ENCODE assay signal across 17 cellular contexts in the genomic region with DNA sequence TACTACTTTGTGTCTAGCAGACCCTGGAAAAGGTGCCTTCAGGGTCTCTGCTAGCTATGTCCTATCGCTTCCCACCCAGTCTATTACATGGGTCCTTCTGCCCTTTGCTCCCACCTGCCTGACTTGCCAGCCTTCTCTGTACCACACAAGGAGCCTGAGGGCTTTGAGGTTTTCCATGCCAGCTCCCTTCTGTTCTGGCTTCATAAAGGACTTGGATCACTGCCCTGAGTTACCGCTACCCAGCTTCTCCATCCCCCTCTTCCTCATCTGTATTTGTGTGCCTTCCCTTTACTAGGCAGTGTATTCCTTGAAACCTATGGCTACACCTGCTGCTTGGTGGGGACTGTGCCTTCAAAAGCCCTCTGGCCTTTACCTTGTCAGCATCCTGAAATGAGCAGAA. TPM values are rescaled to one million over a fixed set of nuclear protein-coding genes. Genes with fewer than 3 reads are reported as not detected.
DNase-seq lines count a peak whose midpoint lies in the region; ATAC-seq and TF ChIP-seq lines count a peak whose summit lies in the region.
"Had no signal": no experiment of that assay in that cellular context is flagged by ENCODE, and none has a peak within 500 bp of the region (broad histone marks: within the 10 kb centered on the region; RNA-seq: fewer than 3 reads in every experiment).

No MANE protein-coding gene starts in this region.

- peaks cover 7% of the 10 kb centered on the region for H3K4me1 ChIP-seq in stomach smooth muscle (ENCODE audit: control insufficient read depth, insufficient read depth, low read length)

- H3K36me3 ChIP-seq in stomach smooth muscle (ENCODE audit: control insufficient read depth in 2 of 2, insufficient read depth in 2 of 2, low read length in 2 of 2), result peaks cover 55 to 58% of the 10 kb centered on the region in 2 donors

- H3K36me3 Mint-ChIP-seq in activated naive CD8-positive, alpha-beta T cell treated with anti-CD3 and anti-CD28 coated beads, Interleukin-2, amount 50 U/mL, for 24 hours (ENCODE audit: low read depth), result peaks cover 20% of the 10 kb centered on the region
- peaks cover 14% of the 10 kb centered on the region for H3K36me3 Mint-ChIP-seq in activated naive CD8-positive, alpha-beta T cell treated with anti-CD3 and anti-CD28 coated beads for 36 hours
- peaks cover 40% of the 10 kb centered on the region for H3K36me3 Mint-ChIP-seq in activated CD8-positive, alpha-beta T cell treated with anti-CD3 and anti-CD28 coated beads for 36 hours (ENCODE audit: low read depth)
- peaks cover 96% of the 10 kb centered on the region for H3K36me3 Mint-ChIP-seq in dendritic cell treated with granulocyte-macrophage colony-stimulating factor and Interleukin-4, amounts not matched to agents 40 ng/mL and 50 ng/mL, for 4 days (ENCODE audit: low read depth)

- intact Hi-C loops in activated CD8-positive, alpha-beta T cell treated with anti-CD3 and anti-CD28 coated beads for 36 hours (cut with micrococcal nuclease), result no loop called here
- intact Hi-C loops in dendritic cell treated with granulocyte-macrophage colony-stimulating factor and Interleukin-4, amounts not matched to agents 40 ng/mL and 50 ng/mL, for 4 days (cut with micrococcal nuclease), result no loop called here

- H3K27me3 Mint-ChIP-seq in activated naive CD8-positive, alpha-beta T cell treated with anti-CD3 and anti-CD28 coated beads, Interleukin-2, amount 50 U/mL, for 24 hours, result no peaks in the 10 kb centered on the region
- H3K27me3 Mint-ChIP-seq in activated naive CD8-positive, alpha-beta T cell treated with anti-CD3 and anti-CD28 coated beads for 36 hours, result no peaks in the 10 kb centered on the region
- no peaks in the 10 kb centered on the region for H3K27me3 Mint-ChIP-seq in activated CD8-positive, alpha-beta T cell treated with anti-CD3 and anti-CD28 coated beads for 36 hours
- H3K27me3 Mint-ChIP-seq in dendritic cell treated with granulocyte-macrophage colony-stimulating factor and Interleukin-4, amounts not matched to agents 40 ng/mL and 50 ng/mL, for 4 days, result no peaks in the 10 kb centered on the region

- no peak overlapping the region for H3K9ac ChIP-seq in stomach smooth muscle (ENCODE audit: low read length in 2 of 2)

- POLR2A ChIA-PET in activated CD8-positive, alpha-beta T cell treated with anti-CD3 and anti-CD28 coated beads for 36 hours (lab: Charles Lee), result interaction anchor here (1.4 kb wide), 2 partner anchors 9 kb away, joined by 3 read pairs; no protein-coding TSS in a partner anchor
- POLR2A ChIA-PET in GM10248 (lab: Yijun Ruan, JAX), result no interaction called here

- no peak for TF ChIP-seq CTCF in activated CD8-positive, alpha-beta T cell treated with anti-CD3 and anti-CD28 coated beads for 36 hours (IDR thresholded peaks at IDR 0.05)
- TF ChIP-seq CTCF in GM10248 (IDR thresholded peaks at IDR 0.05; ENCODE audit: control extremely low read depth, extremely low read depth, low read depth, missing control alignments), result no peak

- H3K9me3 ChIP-seq in stomach smooth muscle (ENCODE audit: control insufficient read depth in 2 of 2, low read length in 2 of 2), result no peaks in the 10 kb centered on the region
- H3K9me3 ChIP-seq: Caco-2, MG63 had no signal

- peak overlapping the region; percentile 11 for H3K27ac ChIP-seq in stomach smooth muscle (ENCODE audit: low read length)

- DNase-seq in activated naive CD8-positive, alpha-beta T cell treated with anti-CD3 and anti-CD28 coated beads, Interleukin-2, amount 50 U/mL, for 24 hours, result no peak
- DNase-seq in activated naive CD8-positive, alpha-beta T cell treated with anti-CD3 and anti-CD28 coated beads for 36 hours, result no peak
- no peak for DNase-seq in activated CD8-positive, alpha-beta T cell treated with anti-CD3 and anti-CD28 coated beads for 36 hours
- DNase-seq in hepatic stellate cell (ENCODE audit: low spot score) (no peak), GM10248 (ENCODE audit: extremely low spot score) (no peak)
- DNase-seq: AML-193, Caco-2, DMS153, H7, MG63, NCI-H1092, NCI-H2081 treated with DMSO at 0.1 percent for 48 hours, NCI-H510A treated with DMSO at 0.1 percent for 48 hours had no signal

- H3K9me3 Mint-ChIP-seq in activated naive CD8-positive, alpha-beta T cell treated with anti-CD3 and anti-CD28 coated beads, Interleukin-2, amount 50 U/mL, for 24 hours, result no peaks in the 10 kb centered on the region
- no peaks in the 10 kb centered on the region for H3K9me3 Mint-ChIP-seq in activated naive CD8-positive, alpha-beta T cell treated with anti-CD3 and anti-CD28 coated beads for 36 hours
- no peaks in the 10 kb centered on the region for H3K9me3 Mint-ChIP-seq in activated CD8-positive, alpha-beta T cell treated with anti-CD3 and anti-CD28 coated beads for 36 hours
- H3K9me3 Mint-ChIP-seq in dendritic cell treated with granulocyte-macrophage colony-stimulating factor and Interleukin-4, amounts not matched to agents 40 ng/mL and 50 ng/mL, for 4 days, result no peaks in the 10 kb centered on the region

- H3K4me3 Mint-ChIP-seq in activated naive CD8-positive, alpha-beta T cell treated with anti-CD3 and anti-CD28 coated beads, Interleukin-2, amount 50 U/mL, for 24 hours, result no peak overlapping the region
- no peak overlapping the region for H3K4me3 Mint-ChIP-seq in activated naive CD8-positive, alpha-beta T cell treated with anti-CD3 and anti-CD28 coated beads for 36 hours
- H3K4me3 Mint-ChIP-seq in activated CD8-positive, alpha-beta T cell treated with anti-CD3 and anti-CD28 coated beads for 36 hours, result no peak overlapping the region
- no peak overlapping the region for H3K4me3 Mint-ChIP-seq in dendritic cell treated with granulocyte-macrophage colony-stimulating factor and Interleukin-4, amounts not matched to agents 40 ng/mL and 50 ng/mL, for 4 days

- H3K27ac Mint-ChIP-seq in activated naive CD8-positive, alpha-beta T cell treated with anti-CD3 and anti-CD28 coated beads, Interleukin-2, amount 50 U/mL, for 24 hours, result peak overlapping the region; percentile 35
- no peak overlapping the region for H3K27ac Mint-ChIP-seq in activated naive CD8-positive, alpha-beta T cell treated with anti-CD3 and anti-CD28 coated beads for 36 hours
- peak overlapping the region; percentile 39 for H3K27ac Mint-ChIP-seq in activated CD8-positive, alpha-beta T cell treated with anti-CD3 and anti-CD28 coated beads for 36 hours
- H3K27ac Mint-ChIP-seq in dendritic cell treated with granulocyte-macrophage colony-stimulating factor and Interleukin-4, amounts not matched to agents 40 ng/mL and 50 ng/mL, for 4 days, result peak overlapping the region; percentile 40

- no peaks in the 10 kb centered on the region for H3K4me1 Mint-ChIP-seq in activated naive CD8-positive, alpha-beta T cell treated with anti-CD3 and anti-CD28 coated beads, Interleukin-2, amount 50 U/mL, for 24 hours
- H3K4me1 Mint-ChIP-seq in activated naive CD8-positive, alpha-beta T cell treated with anti-CD3 and anti-CD28 coated beads for 36 hours, result peaks cover 11% of the 10 kb centered on the region
- H3K4me1 Mint-ChIP-seq in activated CD8-positive, alpha-beta T cell treated with anti-CD3 and anti-CD28 coated beads for 36 hours (ENCODE audit: low read depth), result peaks cover under 1% of the 10 kb centered on the region
- peaks cover 8% of the 10 kb centered on the region for H3K4me1 Mint-ChIP-seq in dendritic cell treated with granulocyte-macrophage colony-stimulating factor and Interleukin-4, amounts not matched to agents 40 ng/mL and 50 ng/mL, for 4 days (ENCODE audit: low read depth)

- CTCF ChIA-PET in activated CD8-positive, alpha-beta T cell treated with anti-CD3 and anti-CD28 coated beads for 36 hours (lab: Charles Lee), result interaction anchor here (1.0 to 2.8 kb wide), 4 partner anchors 10 to 65 kb away, joined by 3 to 12 read pairs (median 4); partner anchors contain the start of gene ALKBH5
- CTCF ChIA-PET in GM10248 (lab: Yijun Ruan, JAX), result interaction anchor here (0.9 to 1.1 kb wide), 2 partner anchors 9 to 12 kb away, joined by 3 to 4 read pairs; no protein-coding TSS in a partner anchor

- H3K4me3 ChIP-seq in stomach smooth muscle (ENCODE audit: low read length in 2 of 2), result no peak overlapping the region
- H3K4me3 ChIP-seq: MG63 had no signal

- no peaks in the 10 kb centered on the region for H3K27me3 ChIP-seq in stomach smooth muscle (ENCODE audit: control insufficient read depth in 1 of 2, insufficient read depth in 2 of 2, low read length in 2 of 2)
- H3K27me3 ChIP-seq: MG63 had no signal

- ATAC-seq in activated naive CD8-positive, alpha-beta T cell treated with anti-CD3 and anti-CD28 coated beads, Interleukin-2, amount 50 U/mL, for 24 hours, result no peak
- no peak for ATAC-seq in activated CD8-positive, alpha-beta T cell treated with anti-CD3 and anti-CD28 coated beads for 36 hours
- ATAC-seq: Panc1, Right ventricle myocardium inferior had no signal

RNA-seq across cellular contexts. Expression of gene LLGL1, which starts 19.6 kb away (rescaled TPM):
- total RNA-seq in activated naive CD8-positive, alpha-beta T cell treated with anti-CD3 and anti-CD28 coated beads for 36 hours, result 10 to 100 TPM; 13.7 to 15.2 TPM
- 10 to 100 TPM; 15.1 to 17.6 TPM for total RNA-seq in activated CD8-positive, alpha-beta T cell treated with anti-CD3 and anti-CD28 coated beads for 36 hours

RNA-seq across cellular contexts. Expression of gene ALKBH5, which starts 22.2 kb away (rescaled TPM):
- 100 to 1,000 TPM; 163 TPM for total RNA-seq in activated naive CD8-positive, alpha-beta T cell treated with anti-CD3 and anti-CD28 coated beads for 36 hours
- total RNA-seq in activated CD8-positive, alpha-beta T cell treated with anti-CD3 and anti-CD28 coated beads for 36 hours, result 100 to 1,000 TPM; 213 to 217 TPM

RNA-seq across cellular contexts. Expression of gene FLII, which starts 52.7 kb away (rescaled TPM):
- total RNA-seq in activated naive CD8-positive, alpha-beta T cell treated with anti-CD3 and anti-CD28 coated beads for 36 hours, result 100 to 1,000 TPM; 237 to 242 TPM
- total RNA-seq in activated CD8-positive, alpha-beta T cell treated with anti-CD3 and anti-CD28 coated beads for 36 hours, result 100 to 1,000 TPM; 276 to 281 TPM

RNA-seq across cellular contexts. Expression of gene MIEF2, which starts 54.6 kb away (rescaled TPM):
- total RNA-seq in activated naive CD8-positive, alpha-beta T cell treated with anti-CD3 and anti-CD28 coated beads for 36 hours, result 1 to 10 TPM; 3.2 to 4.3 TPM
- total RNA-seq in activated CD8-positive, alpha-beta T cell treated with anti-CD3 and anti-CD28 coated beads for 36 hours, result 1 to 10 TPM; 5.5 to 6.2 TPM
